ENCODE assay signal across 8 cellular contexts in genomic region chr3:152595975-152596832, GRCh38.
DNase-seq lines count a peak whose midpoint lies in the region; ATAC-seq, FAIRE-seq and TF ChIP-seq lines count a peak whose summit lies in the region.

No MANE protein-coding gene starts in this region.

- ATAC-seq in left colon: peak; percentile 100

- no peaks in the 10 kb centered on the region for H3K9me3 ChIP-seq in tibial artery

- intact Hi-C loops in left colon (cut with DNase I, micrococcal nuclease) (no loop called here), tibial artery (cut with DNase I; ENCODE audit: low total_unique reads) (no loop called here)

- H3K27ac ChIP-seq in tibial artery: peak overlapping the region; percentile 47 to 54

- peaks cover 0 to 4% (median 0%) of the 10 kb centered on the region in 5 experiments for H3K9me3 Mint-ChIP-seq in brain

- peaks cover 0 to 19% (median 12%) of the 10 kb centered on the region in 4 donors for H3K4me1 ChIP-seq in tibial artery

- peak; percentile 84 for FAIRE-seq in GM12891 (lab: Jason Lieb, UNC)

- H3K27me3 ChIP-seq in tibial artery: no peaks in the 10 kb centered on the region

- in situ Hi-C loops in KBM-7 (cut with MboI; ENCODE audit: low pct_unique_long_range_greater_than_20kb, low sequenced_read_pairs): no loop called here

- no peaks in the 10 kb centered on the region for H3K36me3 Mint-ChIP-seq in brain

- peak overlapping the region in 3 of 5 experiments; percentile 77 to 92 (median 90) for H3K27ac Mint-ChIP-seq in brain

- peaks cover 9% of the 10 kb centered on the region for H3K4me1 Mint-ChIP-seq in brain

- peak overlapping the region in 3 of 5 experiments; percentile 10 to 62 (median 12) for H3K4me3 Mint-ChIP-seq in brain

- H3K36me3 ChIP-seq in tibial artery: no peaks in the 10 kb centered on the region

- H3K27me3 Mint-ChIP-seq in brain: peaks cover 7% of the 10 kb centered on the region

- TF ChIP-seq POLR2A in GM12891 (IDR thresholded peaks at IDR 0.05; ENCODE audit: low read depth, low read length): no peak

- peak overlapping the region; percentile 3 to 22 for H3K4me3 ChIP-seq in tibial artery

- TF ChIP-seq CTCF in brain (conservative IDR thresholded peaks at IDR 0.05) (no peak), tibial artery (IDR thresholded peaks at IDR 0.05) (no peak)

- DNase-seq in GM12891 (ENCODE audit: insufficient read length, low spot score) (peak; percentile 35), H4 (ENCODE audit: low spot score) (peak; percentile 77), KBM-7 (peak; percentile 96), left colon (peak; percentile 66 to 68), tibial artery (peak in 1 of 2 donors; percentile 51), 8988T (no peak)
- DNase-seq in activated CD4-positive, alpha-beta T cell treated with anti-CD3 and anti-CD28 coated beads, Interleukin-2, amount 50 U/mL, for 48 hours: no peak

TF ChIP-seq in GM12891, 5 proteins besides CTCF, POLR2A, EP300 and RAD21:
- TF ChIP-seq TAF1 (IDR thresholded peaks at IDR 0.05; ENCODE audit: low read depth, low read length): no peak
- TF ChIP-seq POU2F2 (IDR thresholded peaks at IDR 0.05; ENCODE audit: low read depth, low read length): no peak
- peak; percentile 86 for TF ChIP-seq SPI1 (IDR thresholded peaks at IDR 0.05; ENCODE audit: low read depth, low read length)

Comparison
In these comparisons a context has a peak if more than half of its experiments do, and no peak if none do; other contexts are left out.
1. DNase-seq: peak in GM12891 (single experiment), H4 (single experiment), KBM-7 (single experiment) and left colon (2 of 2); none in 8988T (single experiment) and activated CD4-positive, alpha-beta T cell treated with anti-CD3 and anti-CD28 coated beads, Interleukin-2, amount 50 U/mL, for 48 hours (0 of 2).